1 cellular context compared by ENCODE assay signal in genomic region chr7:143322646-143323343, GRCh38.
TF ChIP-seq lines count a peak whose summit lies in the region.

No MANE protein-coding gene starts in this region.

TF ChIP-seq in HepG2, 621 proteins besides CTCF, POLR2A, EP300 and RAD21:
- TF ChIP-seq CENPBD1 (CRISPR knock-in tag; IDR thresholded peaks at IDR 0.05; ENCODE audit: borderline replicate concordance, low read depth) (no peak), RFX1 (IDR thresholded peaks at IDR 0.05) (no peak), ZNF891 (CRISPR knock-in tag; IDR thresholded peaks at IDR 0.05) (no peak), GATAD2A (CRISPR knock-in tag; IDR thresholded peaks at IDR 0.05) (no peak), TCF7L2 (IDR thresholded peaks at IDR 0.05; ENCODE audit: low read depth, low read length) (no peak), DBP (CRISPR knock-in tag; IDR thresholded peaks at IDR 0.05; ENCODE audit: not compliant biosample characterization) (no peak), GPN1 (CRISPR knock-in tag; IDR thresholded peaks at IDR 0.05; ENCODE audit: borderline replicate concordance) (no peak), IKZF4 (CRISPR knock-in tag; IDR thresholded peaks at IDR 0.05; ENCODE audit: borderline replicate concordance, low read depth, not compliant biosample characterization) (no peak), NRL (CRISPR knock-in tag; IDR thresholded peaks at IDR 0.05; ENCODE audit: borderline replicate concordance) (no peak), ZNF333 (CRISPR knock-in tag; IDR thresholded peaks at IDR 0.05; ENCODE audit: borderline replicate concordance) (no peak), ZIK1 (CRISPR knock-in tag; IDR thresholded peaks at IDR 0.05; ENCODE audit: borderline replicate concordance, low read depth) (no peak), TP53 (CRISPR knock-in tag; conservative IDR thresholded peaks at IDR 0.05) (no peak), ZFX (CRISPR knock-in tag; IDR thresholded peaks at IDR 0.05; ENCODE audit: low read depth) (no peak), HNF4G (IDR thresholded peaks at IDR 0.05; ENCODE audit: borderline replicate concordance, low read depth, low read length) (no peak), HNF4G (CRISPR knock-in tag; IDR thresholded peaks at IDR 0.05; ENCODE audit: borderline replicate concordance, low read depth) (no peak), ATAD3A (CRISPR knock-in tag; IDR thresholded peaks at IDR 0.05) (no peak)
- TF ChIP-seq, protein P1, sequence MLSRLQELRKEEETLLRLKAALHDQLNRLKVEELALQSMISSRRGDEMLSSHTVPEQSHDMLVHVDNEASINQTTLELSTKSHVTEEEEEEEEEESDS (CRISPR knock-in tag; IDR thresholded peaks at IDR 0.05; ENCODE audit: borderline replicate concordance) = no peak
